17 cellular contexts compared by ENCODE assay signal in the genomic region with DNA sequence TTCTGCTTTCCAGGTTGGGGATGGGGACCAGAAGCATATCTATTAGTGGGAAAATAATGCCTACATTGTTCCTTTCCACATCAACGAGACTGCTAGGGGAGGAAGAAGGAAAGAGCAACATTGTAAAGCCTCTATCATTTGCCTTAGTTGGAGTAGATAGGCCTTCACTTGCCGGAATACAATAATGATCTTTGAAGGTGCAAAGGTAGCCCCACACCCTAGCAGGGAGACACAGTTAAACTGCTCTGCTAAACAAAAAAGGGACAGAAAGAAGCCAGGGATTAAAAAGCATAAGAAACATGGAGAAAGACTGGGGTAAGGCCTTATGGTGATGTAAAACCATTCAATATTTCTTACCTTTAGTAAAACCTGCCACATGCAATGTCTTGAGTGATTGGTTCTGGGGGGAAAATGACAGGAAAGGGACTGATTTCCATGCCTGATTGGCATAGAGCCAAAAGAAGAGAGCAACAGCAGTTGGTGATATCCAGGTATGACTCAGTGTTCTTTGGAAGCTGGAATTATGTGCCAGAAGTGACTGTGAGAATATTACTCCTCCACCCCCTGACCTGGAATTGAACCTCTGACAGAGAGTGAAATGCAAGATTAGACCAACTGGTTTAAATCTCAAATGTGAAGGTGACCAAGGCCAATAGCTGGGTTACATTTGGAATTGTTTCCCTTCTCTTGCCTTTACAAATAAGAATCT. TPM values are rescaled to one million over a fixed set of nuclear protein-coding genes. Genes with fewer than 3 reads are reported as not detected.
A peak's percentile ranks its signal among the peaks of the same experiment; 100 is the strongest.
DNase-seq lines count a peak whose midpoint lies in the region; TF ChIP-seq lines count a peak whose summit lies in the region.
"Had no signal": no experiment of that assay in that cellular context is flagged by ENCODE, and none has a peak within 500 bp of the region (broad histone marks: within the 10 kb centered on the region; RNA-seq: fewer than 3 reads in every experiment).

No MANE protein-coding gene starts in this region.

- CTCF ChIA-PET in Calu3 (lab: Charles Lee): no interaction called here

- DNase-seq in Caki2 (ENCODE audit: low read depth): peak; percentile 22
- peak; percentile 75 for DNase-seq in LHCN-M2 (ENCODE audit: low read depth)
- peak; percentile 24 for DNase-seq in astrocyte of the spinal cord (ENCODE audit: low read depth, low spot score)
- peak; percentile 70 for DNase-seq in kidney tubule cell (ENCODE audit: low spot score)
- DNase-seq in hippocampal formation (lab: John Stamatoyannopoulos, UW): no peak
- DNase-seq in Calu3: no peak
- no peak for DNase-seq in T-helper 9 cell
- no peak for DNase-seq in NOMO-1 (lab: John Stamatoyannopoulos, UW; ENCODE audit: unreplicated experiment in 2 of 2)
- DNase-seq: activated T-cell treated with anti-CD3 and anti-CD28 coated beads, Interleukin-2, amount 50 U/mL, for 48 hours; amniotic stem cell; effector memory CD4-positive, alpha-beta T cell; right lobe of liver; stimulated activated naive CD4-positive, alpha-beta T cell; T-helper 1 cell had no signal

- no peaks in the 10 kb centered on the region for H3K27me3 Mint-ChIP-seq in Calu3 (ENCODE audit: unreplicated experiment)

- no TSS peak for BruUV-seq in Calu3 (replicated peaks; lab: Mats Ljungman, UMichigan)

- no peak overlapping the region for H3K27ac Mint-ChIP-seq in Calu3 (ENCODE audit: unreplicated experiment)
- H3K27ac Mint-ChIP-seq: nephron had no signal

- peaks cover 7% of the 10 kb centered on the region for H3K4me1 Mint-ChIP-seq in Calu3 (ENCODE audit: low read depth, unreplicated experiment)
- H3K4me1 Mint-ChIP-seq: nephron had no signal

- intact Hi-C loops in Calu3 (cut with micrococcal nuclease; ENCODE audit: unreplicated experiment): no loop called here

- H3K36me3 Mint-ChIP-seq in Calu3 (ENCODE audit: insufficient read depth, unreplicated experiment): no peaks in the 10 kb centered on the region

- H3K9me3 Mint-ChIP-seq in Calu3 (ENCODE audit: low read depth, unreplicated experiment): no peaks in the 10 kb centered on the region
- H3K9me3 Mint-ChIP-seq: nephron had no signal

- no peak overlapping the region for H3K4me3 Mint-ChIP-seq in Calu3 (ENCODE audit: low read depth, unreplicated experiment)
- H3K4me3 Mint-ChIP-seq: nephron had no signal

- TF ChIP-seq CTCF in astrocyte of the spinal cord (IDR thresholded peaks at IDR 0.05; ENCODE audit: low read depth, low read length) (no peak), Calu3 (IDR thresholded peaks at IDR 0.05; ENCODE audit: unreplicated experiment) (no peak)

- in situ Hi-C loops in Caki2 (cut with HindIII; ENCODE audit: low pct_unique_long_range_greater_than_20kb, low sequenced_read_pairs) (no loop called here), astrocyte of the spinal cord (cut with HindIII; ENCODE audit: low sequenced_read_pairs) (no loop called here)

- no peak overlapping the region for H3K4me3 ChIP-seq in astrocyte of the spinal cord (ENCODE audit: low read depth, low read length)
- H3K4me3 ChIP-seq: right lobe of liver had no signal

RNA-seq across cellular contexts. Expression of gene DNASE2B, which starts 8.1 kb away (rescaled TPM):
- not detected in 2 replicates for total RNA-seq in Caki2 (2014; rRNA removed; shearing (Covaris generic); ENCODE audit: low replicate concordance)
- total RNA-seq in LHCN-M2 (2014; rRNA removed) (not detected in 2 replicates), Calu3 (2022) (not detected in 2 replicates)
- not detected for polyA plus RNA-seq in LHCN-M2 (2012)
- total RNA-seq: G401 had no signal
- polyA plus RNA-seq: BJ had no signal

Comparison
In these comparisons a context has a peak if more than half of its experiments do, and no peak if none do; other contexts are left out.
1. DNase-seq: peak in Caki2 (single experiment), LHCN-M2 (single experiment), astrocyte of the spinal cord (single experiment) and kidney tubule cell (single experiment); none in hippocampal formation (0 of 2), Calu3 (single experiment), T-helper 9 cell (single experiment) and NOMO-1 (0 of 2).